35 cellular contexts compared by ENCODE assay signal in genomic region chr12:31408778-31409177, GRCh38.
"Had no signal": no experiment of that assay in that cellular context is flagged by ENCODE, and none has a peak within 500 bp of the region (broad histone marks: within the 10 kb centered on the region; RNA-seq: fewer than 3 reads in every experiment).

No MANE protein-coding gene starts in this region.

- H3K36me3 ChIP-seq: breast epithelium had no signal

- H3K9me3 Mint-ChIP-seq: activated CD4-positive, alpha-beta memory T cell treated with anti-CD3 and anti-CD28 coated beads for 36 hours; activated CD4-positive, alpha-beta T cell treated with anti-CD3 and anti-CD28 coated beads, Interleukin-2, amount 10 ng/mL, durations not matched to agents 24 days and 14 days; activated naive CD4-positive, alpha-beta T cell treated with anti-CD3 and anti-CD28 coated beads, Interleukin-2, amount 10 ng/mL, durations not matched to agents 7 days and 5 days; activated naive CD4-positive, alpha-beta T cell treated with anti-CD3 and anti-CD28 coated beads, Interleukin-2, amount 50 U/mL, for 72 hours; activated naive CD8-positive, alpha-beta T cell treated with anti-CD3 and anti-CD28 coated beads, Interleukin-2, amount 10 ng/mL, durations not matched to agents 7 days and 5 days; activated T-cell treated with anti-CD3 and anti-CD28 coated beads, Interleukin-2, amount 50 U/mL, for 24 hours; activated T-cell treated with anti-CD3 and anti-CD28 coated beads, Interleukin-2, amount 50 U/mL, for 72 hours; brain; central memory CD8-positive, alpha-beta T cell; dendritic cell treated with granulocyte-macrophage colony-stimulating factor and Interleukin-4, amounts not matched to agents 40 ng/mL and 50 ng/mL, for 4 days; T-helper 2 cell treated with Interferon-gamma antibody and Interleukin-4, amounts not matched to agents 5 μg/mL and 100 μg/mL, for 36 hours had no signal

- H3K4me3 ChIP-seq: ascending aorta, breast epithelium, coronary artery, dorsolateral prefrontal cortex, esophagus squamous epithelium, gastroesophageal sphincter, heart right ventricle had no signal

- FAIRE-seq: endometrium, endothelial cell of umbilical vein had no signal

- H3K36me3 Mint-ChIP-seq: activated CD4-positive, alpha-beta memory T cell treated with anti-CD3 and anti-CD28 coated beads for 36 hours; activated naive CD4-positive, alpha-beta T cell treated with anti-CD3 and anti-CD28 coated beads, Interleukin-2, amount 10 ng/mL, durations not matched to agents 7 days and 5 days; activated naive CD4-positive, alpha-beta T cell treated with anti-CD3 and anti-CD28 coated beads, Interleukin-2, amount 50 U/mL, for 72 hours; activated naive CD8-positive, alpha-beta T cell treated with anti-CD3 and anti-CD28 coated beads, Interleukin-2, amount 10 ng/mL, durations not matched to agents 7 days and 5 days had no signal

- H3K27ac ChIP-seq: ascending aorta, breast epithelium, coronary artery, dorsolateral prefrontal cortex, epithelial cell of prostate, esophagus squamous epithelium, gastroesophageal sphincter, heart right ventricle, WERI-Rb-1 had no signal

- H3K27me3 ChIP-seq: ascending aorta, breast epithelium, dorsolateral prefrontal cortex, esophagus squamous epithelium, gastroesophageal sphincter, heart right ventricle had no signal

- H3K27ac Mint-ChIP-seq: activated CD4-positive, alpha-beta memory T cell treated with anti-CD3 and anti-CD28 coated beads for 36 hours; activated CD4-positive, alpha-beta T cell treated with anti-CD3 and anti-CD28 coated beads for 36 hours; activated CD4-positive, alpha-beta T cell treated with anti-CD3 and anti-CD28 coated beads, Interleukin-2, amount 10 ng/mL, durations not matched to agents 24 days and 14 days; activated CD8-positive, alpha-beta T cell treated with anti-CD3 and anti-CD28 coated beads, Interleukin-2, amount 10 ng/mL, durations not matched to agents 7 days and 5 days; activated naive CD4-positive, alpha-beta T cell treated with anti-CD3 and anti-CD28 coated beads, Interleukin-2, amount 10 ng/mL, durations not matched to agents 7 days and 5 days; activated naive CD4-positive, alpha-beta T cell treated with anti-CD3 and anti-CD28 coated beads, Interleukin-2, amount 50 U/mL, for 72 hours; activated naive CD8-positive, alpha-beta T cell treated with anti-CD3 and anti-CD28 coated beads, Interleukin-2, amount 10 ng/mL, durations not matched to agents 7 days and 5 days; activated T-cell treated with anti-CD3 and anti-CD28 coated beads, Interleukin-2, amount 50 U/mL, for 24 hours; activated T-cell treated with anti-CD3 and anti-CD28 coated beads, Interleukin-2, amount 50 U/mL, for 72 hours; brain; dendritic cell treated with granulocyte-macrophage colony-stimulating factor and Interleukin-4, amounts not matched to agents 40 ng/mL and 50 ng/mL, for 4 days; T-helper 17 cell; T-helper 2 cell treated with Interferon-gamma antibody and Interleukin-4, amounts not matched to agents 5 μg/mL and 100 μg/mL, for 36 hours had no signal

- H3K4me1 Mint-ChIP-seq: activated CD4-positive, alpha-beta T cell treated with anti-CD3 and anti-CD28 coated beads for 36 hours; activated CD4-positive, alpha-beta T cell treated with anti-CD3 and anti-CD28 coated beads, Interleukin-2, amount 10 ng/mL, durations not matched to agents 24 days and 14 days; activated naive CD8-positive, alpha-beta T cell treated with anti-CD3 and anti-CD28 coated beads, Interleukin-2, amount 10 ng/mL, durations not matched to agents 7 days and 5 days; brain; central memory CD8-positive, alpha-beta T cell; T-helper 17 cell had no signal

- H3K27me3 Mint-ChIP-seq: activated CD4-positive, alpha-beta memory T cell treated with anti-CD3 and anti-CD28 coated beads for 36 hours; activated CD4-positive, alpha-beta T cell treated with anti-CD3 and anti-CD28 coated beads for 36 hours; activated CD4-positive, alpha-beta T cell treated with anti-CD3 and anti-CD28 coated beads, Interleukin-2, amount 10 ng/mL, durations not matched to agents 24 days and 14 days; activated naive CD4-positive, alpha-beta T cell treated with anti-CD3 and anti-CD28 coated beads, Interleukin-2, amount 10 ng/mL, durations not matched to agents 7 days and 5 days; activated naive CD8-positive, alpha-beta T cell treated with anti-CD3 and anti-CD28 coated beads, Interleukin-2, amount 10 ng/mL, durations not matched to agents 7 days and 5 days; activated T-cell treated with anti-CD3 and anti-CD28 coated beads, Interleukin-2, amount 50 U/mL, for 24 hours; brain; dendritic cell treated with granulocyte-macrophage colony-stimulating factor and Interleukin-4, amounts not matched to agents 40 ng/mL and 50 ng/mL, for 4 days had no signal

- H3K4me3 Mint-ChIP-seq: activated CD4-positive, alpha-beta memory T cell treated with anti-CD3 and anti-CD28 coated beads for 36 hours; activated CD4-positive, alpha-beta T cell treated with anti-CD3 and anti-CD28 coated beads for 36 hours; activated CD4-positive, alpha-beta T cell treated with anti-CD3 and anti-CD28 coated beads, Interleukin-2, amount 10 ng/mL, durations not matched to agents 24 days and 14 days; activated CD8-positive, alpha-beta T cell treated with anti-CD3 and anti-CD28 coated beads, Interleukin-2, amount 10 ng/mL, durations not matched to agents 7 days and 5 days; activated naive CD4-positive, alpha-beta T cell treated with anti-CD3 and anti-CD28 coated beads, Interleukin-2, amount 10 ng/mL, durations not matched to agents 7 days and 5 days; activated naive CD8-positive, alpha-beta T cell treated with anti-CD3 and anti-CD28 coated beads, Interleukin-2, amount 10 ng/mL, durations not matched to agents 7 days and 5 days; activated T-cell treated with anti-CD3 and anti-CD28 coated beads, Interleukin-2, amount 50 U/mL, for 24 hours; activated T-cell treated with anti-CD3 and anti-CD28 coated beads, Interleukin-2, amount 50 U/mL, for 72 hours; brain; central memory CD8-positive, alpha-beta T cell; dendritic cell treated with granulocyte-macrophage colony-stimulating factor and Interleukin-4, amounts not matched to agents 40 ng/mL and 50 ng/mL, for 4 days; T-helper 17 cell; T-helper 2 cell treated with Interferon-gamma antibody and Interleukin-4, amounts not matched to agents 5 μg/mL and 100 μg/mL, for 36 hours had no signal

- DNase-seq: activated CD4-positive, alpha-beta memory T cell treated with anti-CD3 and anti-CD28 coated beads for 36 hours; activated CD4-positive, alpha-beta T cell treated with anti-CD3 and anti-CD28 coated beads for 36 hours; activated CD4-positive, alpha-beta T cell treated with anti-CD3 and anti-CD28 coated beads, Interleukin-2, amount 10 ng/mL, durations not matched to agents 24 days and 14 days; activated CD4-positive, CD25-positive, alpha-beta regulatory T cell; activated CD4-positive, CD25-positive, alpha-beta regulatory T cell treated with anti-CD3 and anti-CD28 coated beads, Interleukin-2, amount 50 U/mL, for 72 hours; activated CD8-positive, alpha-beta memory T cell treated with anti-CD3 and anti-CD28 coated beads, Interleukin-2, amount 50 U/mL, for 48 hours; activated CD8-positive, alpha-beta T cell treated with anti-CD3 and anti-CD28 coated beads, Interleukin-2, amount 10 ng/mL, durations not matched to agents 7 days and 5 days; activated gamma-delta T cell; activated naive CD4-positive, alpha-beta T cell; activated naive CD4-positive, alpha-beta T cell treated with anti-CD3 and anti-CD28 coated beads, Interleukin-2, amount 10 ng/mL, durations not matched to agents 7 days and 5 days; activated naive CD8-positive, alpha-beta T cell treated with anti-CD3 and anti-CD28 coated beads, Interleukin-2, amount 10 ng/mL, durations not matched to agents 7 days and 5 days; activated T-cell treated with anti-CD3 and anti-CD28 coated beads for 4 hours; activated T-cell treated with anti-CD3 and anti-CD28 coated beads, Interleukin-2, amount 50 U/mL, for 24 hours; activated T-cell treated with anti-CD3 and anti-CD28 coated beads, Interleukin-2, amount 50 U/mL, for 72 hours; dorsolateral prefrontal cortex; effector memory CD4-positive, alpha-beta T cell; esophagus squamous epithelium; foreskin melanocyte; heart right ventricle; T-helper 1 cell; T-helper 17 cell; T1000; WERI-Rb-1 had no signal

- H3K9me3 ChIP-seq: ascending aorta, breast epithelium, esophagus squamous epithelium, gastroesophageal sphincter, heart right ventricle had no signal

- H3K4me1 ChIP-seq: ascending aorta, breast epithelium, esophagus squamous epithelium, gastroesophageal sphincter had no signal

- ATAC-seq: activated CD4-positive, alpha-beta T cell treated with anti-CD3 and anti-CD28 coated beads for 36 hours; activated CD8-positive, alpha-beta T cell treated with anti-CD3 and anti-CD28 coated beads, Interleukin-2, amount 10 ng/mL, durations not matched to agents 7 days and 5 days; activated naive CD4-positive, alpha-beta T cell treated with anti-CD3 and anti-CD28 coated beads, Interleukin-2, amount 50 U/mL, for 72 hours; activated T-cell treated with anti-CD3 and anti-CD28 coated beads, Interleukin-2, amount 50 U/mL, for 72 hours; gastroesophageal sphincter; heart right ventricle; T-helper 17 cell had no signal
